ENCODE assay signal across 12 cellular contexts in genomic region chr3:127734181-127734720, GRCh38.
A peak's percentile ranks its signal among the peaks of the same experiment; 100 is the strongest.
DNase-seq lines count a peak whose midpoint lies in the region; ATAC-seq and TF ChIP-seq lines count a peak whose summit lies in the region.
"Had no signal": no experiment of that assay in that cellular context is flagged by ENCODE, and none has a peak within 500 bp of the region (broad histone marks: within the 10 kb centered on the region; RNA-seq: fewer than 3 reads in every experiment).

No MANE protein-coding gene starts in this region.

- no peak overlapping the region for H2AK5ac ChIP-seq in mesendoderm (ENCODE audit: low read length)

- H3K79me2 ChIP-seq in smooth muscle cell (ENCODE audit: low read depth) (no peaks in the 10 kb centered on the region), mesendoderm (ENCODE audit: control insufficient read depth, insufficient read depth, low read length) (no peaks in the 10 kb centered on the region)

- TF ChIP-seq EP300 in gastroesophageal sphincter (IDR thresholded peaks at IDR 0.05) = no peak

- peaks cover 14% of the 10 kb centered on the region for H3F3A ChIP-seq in smooth muscle cell (ENCODE audit: low read depth)

- H4K20me1 ChIP-seq in smooth muscle cell (ENCODE audit: low read depth) = no peaks in the 10 kb centered on the region

- H3K4me1 ChIP-seq in SJCRH30 = peaks cover 39% of the 10 kb centered on the region
- H3K4me1 ChIP-seq in gastroesophageal sphincter = peaks cover 0 to 87% (median 35%) of the 10 kb centered on the region in 3 donors
- H3K4me1 ChIP-seq in smooth muscle cell (ENCODE audit: low read depth) = peaks cover 35% of the 10 kb centered on the region
- peaks cover 5% of the 10 kb centered on the region for H3K4me1 ChIP-seq in mesendoderm (ENCODE audit: control insufficient read depth, low read depth, low read length)

- no peak overlapping the region for H2BK120ac ChIP-seq in mesendoderm (ENCODE audit: low read depth, low read length)

- H3K4me3 ChIP-seq in GM08714 (ENCODE audit: low read length) (peak overlapping the region; percentile 92; the same call in 1 of the 2 replicates), SJCRH30 (peak overlapping the region; percentile 35), gastroesophageal sphincter (no peak overlapping the region), smooth muscle cell (no peak overlapping the region), mesendoderm (ENCODE audit: low read length) (no peak overlapping the region)
- H3K4me3 ChIP-seq: cardiac muscle cell had no signal

- H2AFZ ChIP-seq in smooth muscle cell (ENCODE audit: low read depth) = no peak overlapping the region

- no peak overlapping the region for H4K8ac ChIP-seq in mesendoderm (ENCODE audit: low read depth, low read length)

- no peak overlapping the region for H3K9ac ChIP-seq in smooth muscle cell (ENCODE audit: low read depth)
- no peak overlapping the region for H3K9ac ChIP-seq in mesendoderm (ENCODE audit: low read length)

- TF ChIP-seq CTCF in gastroesophageal sphincter (IDR thresholded peaks at IDR 0.05) (no peak), smooth muscle cell (IDR thresholded peaks at IDR 0.05; ENCODE audit: borderline replicate concordance, insufficient read depth, poor library complexity, severe bottlenecking) (no peak)

- no peak overlapping the region for H3K4ac ChIP-seq in mesendoderm (ENCODE audit: low read depth, low read length)

- H3K18ac ChIP-seq in mesendoderm (ENCODE audit: low read length) = no peak overlapping the region

- no peaks in the 10 kb centered on the region for H3K9me3 ChIP-seq in SJCRH30 (replicated peaks)
- H3K9me3 ChIP-seq in gastroesophageal sphincter = no peaks in the 10 kb centered on the region
- no peaks in the 10 kb centered on the region for H3K9me3 ChIP-seq in smooth muscle cell (replicated peaks; ENCODE audit: low read depth)

- H2BK5ac ChIP-seq in mesendoderm (ENCODE audit: low read length) = no peak overlapping the region

- H3K79me1 ChIP-seq in mesendoderm (ENCODE audit: low read length) = no peaks in the 10 kb centered on the region

- WGBS in gastroesophageal sphincter (ENCODE audit: low coverage in 1 of 2), 2 donors = 94% methylated on average over 12 of the region's 12 CpGs; no CpG with 5 or more reads in 1 of the 2 donors
- 99% methylated on average over 12 of the region's 12 CpGs for WGBS in smooth muscle cell (ENCODE audit: low lambda C conversion rate)
- WGBS in mesendoderm (ENCODE audit: extremely low coverage, insufficient coverage, low lambda C conversion rate) = no CpG with 5 or more reads among the region's 12 CpGs

- H4K5ac ChIP-seq in mesendoderm (ENCODE audit: low read length) = no peak overlapping the region

- DNase-seq in SJCRH30 (no peak), smooth muscle cell (lab: John Stamatoyannopoulos, UW; ENCODE audit: unreplicated experiment) (no peak), mesendoderm (no peak)
- DNase-seq: activated T-cell treated with anti-CD3 and anti-CD28 coated beads, Interleukin-2, amount 50 U/mL, for 48 hours; COR-L47; SIG-M5 had no signal

- no peak overlapping the region for H3K56ac ChIP-seq in mesendoderm (ENCODE audit: low read length)

- no peak overlapping the region for H3K23ac ChIP-seq in mesendoderm (ENCODE audit: low read length)

- H2BK15ac ChIP-seq in mesendoderm (replicated peaks; ENCODE audit: low read depth) = no peak overlapping the region

- H3K27me3 ChIP-seq in SJCRH30 (no peaks in the 10 kb centered on the region), gastroesophageal sphincter (no peaks in the 10 kb centered on the region), smooth muscle cell (ENCODE audit: low read depth) (no peaks in the 10 kb centered on the region), mesendoderm (ENCODE audit: insufficient read depth, low read length, poor library complexity) (no peaks in the 10 kb centered on the region)
- H3K27me3 ChIP-seq: cardiac muscle cell had no signal

- no peaks in the 10 kb centered on the region; the same call in 1 of the 2 replicates for H3K36me3 ChIP-seq in SJCRH30
- no peaks in the 10 kb centered on the region for H3K36me3 ChIP-seq in gastroesophageal sphincter
- no peaks in the 10 kb centered on the region for H3K36me3 ChIP-seq in smooth muscle cell (ENCODE audit: low read depth)
- no peaks in the 10 kb centered on the region for H3K36me3 ChIP-seq in mesendoderm (ENCODE audit: control insufficient read depth, insufficient read depth, low read length)
- H3K36me3 ChIP-seq: cardiac muscle cell had no signal

- H3K4me2 ChIP-seq in smooth muscle cell (peak overlapping the region; percentile 64), mesendoderm (ENCODE audit: low read length) (no peak overlapping the region)

- no peak for TF ChIP-seq POLR2A in gastroesophageal sphincter (IDR thresholded peaks at IDR 0.05)

- ATAC-seq in gastroesophageal sphincter (no peak), HG02885 (IDR thresholded peaks at IDR 0.05; ENCODE audit: poor library complexity, unreplicated experiment) (no peak), HG02973 (IDR thresholded peaks at IDR 0.05; ENCODE audit: unreplicated experiment) (no peak), GM21717 (IDR thresholded peaks at IDR 0.05; ENCODE audit: unreplicated experiment) (no peak)

- H3K27ac ChIP-seq in SJCRH30 (peak overlapping the region; percentile 89), gastroesophageal sphincter (peak overlapping the region in 3 of 4 donors; percentile 53 to 68 (median 54)), smooth muscle cell (ENCODE audit: low read depth) (peak overlapping the region; percentile 86), mesendoderm (ENCODE audit: low read depth, low read length) (no peak overlapping the region)
- H3K27ac ChIP-seq: cardiac muscle cell had no signal

Comparison
In these comparisons a context has a peak if more than half of its experiments do, and no peak if none do; other contexts are left out.
1. H3K4me3 ChIP-seq: peak in GM08714 (single experiment) and SJCRH30 (single experiment); none in gastroesophageal sphincter (0 of 2), smooth muscle cell (single experiment) and mesendoderm (single experiment).